25 cellular contexts compared by ENCODE assay signal in genomic region chr6:116797585-116797984, GRCh38. TPM values are rescaled to one million over a fixed set of nuclear protein-coding genes. Genes with fewer than 3 reads are reported as not detected.
"Had no signal": no experiment of that assay in that cellular context is flagged by ENCODE, and none has a peak within 500 bp of the region (broad histone marks: within the 10 kb centered on the region; RNA-seq: fewer than 3 reads in every experiment).

No MANE protein-coding gene starts in this region.

- H3K4me3 ChIP-seq: K562 had no signal

- DNase-seq: Kasumi-1, MM.1S, NCI-H1092 treated with DMSO at 0.1 percent for 48 hours, NCI-H1436, NCI-H187, NCI-H2029, NCI-H2081 treated with DMSO at 0.1 percent for 48 hours, NCI-H2171, NCI-H226, NCI-H446, NCI-H510A, NCI-H524 treated with DMSO at 0.1 percent for 48 hours, NCI-H69, NCI-H774, Right ventricle myocardium superior, RPMI8226, SK-N-SH, SW 1271, T-cell had no signal

- ATAC-seq: K562, T-cell had no signal

- H3K9me2 ChIP-seq: SK-N-SH had no signal

- H3K9me3 ChIP-seq: SK-N-SH had no signal

- H3K4me2 ChIP-seq: KMS-11, SK-N-SH had no signal

- H3K27ac ChIP-seq: KMS-11 had no signal

RNA-seq across cellular contexts. Expression of gene GPRC6A, which starts 31.3 kb away (rescaled TPM):
- total RNA-seq: HT1080, K562, M059J, Right ventricle myocardium superior, SK-MEL-5, T-cell had no signal
- polyA plus RNA-seq: IgD-negative memory B cell, SK-N-SH had no signal

RNA-seq across cellular contexts. Expression of gene FAM162B, which starts 32.1 kb away (rescaled TPM):
- total RNA-seq: HT1080, K562, M059J, SK-MEL-5, T-cell had no signal
- polyA plus RNA-seq: IgD-negative memory B cell, K562, SK-N-SH had no signal
